ENCODE assay signal across 32 cellular contexts in genomic region chr2:226189061-226189460, GRCh38.
"Had no signal": no experiment of that assay in that cellular context is flagged by ENCODE, and none has a peak within 500 bp of the region (broad histone marks: within the 10 kb centered on the region; RNA-seq: fewer than 3 reads in every experiment).

No MANE protein-coding gene starts in this region.

- H3K27ac ChIP-seq: brain microvascular endothelial cell, cardiac muscle cell, Peyer's patch, SJCRH30, SK-N-MC had no signal

- H3K36me3 ChIP-seq: brain microvascular endothelial cell, cardiac muscle cell, Peyer's patch, SJCRH30 had no signal

- H3K27ac Mint-ChIP-seq: activated CD4-positive, alpha-beta T cell treated with anti-CD3 and anti-CD28 coated beads, Interleukin-2, amount 10 ng/mL, durations not matched to agents 24 days and 14 days; activated CD8-positive, alpha-beta T cell treated with anti-CD3 and anti-CD28 coated beads for 36 hours; activated naive CD8-positive, alpha-beta T cell treated with anti-CD3 and anti-CD28 coated beads for 36 hours; activated T-cell treated with anti-CD3 and anti-CD28 coated beads, Interleukin-2, amount 50 U/mL, for 72 hours; activated T-helper 17 cell treated with anti-CD3 and anti-CD28 coated beads, Interleukin-2, amount 50 U/mL, for 72 hours had no signal

- FAIRE-seq: TTC549 had no signal

- H3K4me3 ChIP-seq: cardiac muscle cell, Peyer's patch, SJCRH30, SK-N-MC had no signal

- ATAC-seq: activated CD8-positive, alpha-beta T cell treated with anti-CD3 and anti-CD28 coated beads for 36 hours; activated T-cell treated with anti-CD3 and anti-CD28 coated beads, Interleukin-2, amount 50 U/mL, for 72 hours; activated T-helper 17 cell treated with anti-CD3 and anti-CD28 coated beads, Interleukin-2, amount 50 U/mL, for 72 hours; PC-3 had no signal

- DNase-seq: activated CD4-positive, alpha-beta T cell treated with anti-CD3 and anti-CD28 coated beads, Interleukin-2, amount 10 ng/mL, durations not matched to agents 24 days and 14 days; activated CD4-positive, alpha-beta T cell treated with anti-CD3 and anti-CD28 coated beads, Interleukin-2, amount 50 U/mL, for 4 hours; activated CD8-positive, alpha-beta T cell treated with anti-CD3 and anti-CD28 coated beads for 36 hours; activated effector memory CD4-positive, alpha-beta T cell treated with anti-CD3 and anti-CD28 coated beads, Interleukin-2, amount 50 U/mL, for 16 hours; activated naive CD4-positive, alpha-beta T cell; activated naive CD4-positive, alpha-beta T cell treated with anti-CD3 and anti-CD28 coated beads, Interleukin-2, amount 50 U/mL, for 16 hours; activated naive CD8-positive, alpha-beta T cell treated with anti-CD3 and anti-CD28 coated beads for 36 hours; activated T-cell treated with anti-CD3 and anti-CD28 coated beads, Interleukin-2, amount 50 U/mL, for 1 hour; activated T-cell treated with anti-CD3 and anti-CD28 coated beads, Interleukin-2, amount 50 U/mL, for 72 hours; amniotic stem cell; aorta; brain microvascular endothelial cell; Kasumi-1; KG1; MM.1S; MV-4-11; NCI-H1092; NCI-H1436 treated with DMSO at 0.1 percent for 48 hours; NCI-H1694 treated with DMSO at 0.1 percent for 48 hours; NCI-H2029; NCI-H345; NCI-H524 treated with DMSO at 0.1 percent for 48 hours; NCI-H748 treated with DMSO at 0.1 percent for 48 hours; NK-92 treated with Interleukin-12 subunit alpha and Interleukin-12 subunit beta, amount 100 ng/mL, for 24 hours; PC-3; Peyer's patch; SHP77; SJCRH30 had no signal

- H3K9me3 ChIP-seq: Peyer's patch, SJCRH30 had no signal

- H3K27me3 ChIP-seq: brain microvascular endothelial cell, cardiac muscle cell, Peyer's patch, SJCRH30 had no signal

- H3K4me1 ChIP-seq: Peyer's patch had no signal

- H3K4me1 Mint-ChIP-seq: activated CD4-positive, alpha-beta T cell treated with anti-CD3 and anti-CD28 coated beads, Interleukin-2, amount 10 ng/mL, durations not matched to agents 24 days and 14 days; activated naive CD8-positive, alpha-beta T cell treated with anti-CD3 and anti-CD28 coated beads for 36 hours; activated T-helper 17 cell treated with anti-CD3 and anti-CD28 coated beads, Interleukin-2, amount 50 U/mL, for 72 hours had no signal

- H3K4me3 Mint-ChIP-seq: activated CD4-positive, alpha-beta T cell treated with anti-CD3 and anti-CD28 coated beads, Interleukin-2, amount 10 ng/mL, durations not matched to agents 24 days and 14 days; activated CD8-positive, alpha-beta T cell treated with anti-CD3 and anti-CD28 coated beads for 36 hours; activated naive CD8-positive, alpha-beta T cell treated with anti-CD3 and anti-CD28 coated beads for 36 hours; activated T-cell treated with anti-CD3 and anti-CD28 coated beads, Interleukin-2, amount 50 U/mL, for 72 hours; activated T-helper 17 cell treated with anti-CD3 and anti-CD28 coated beads, Interleukin-2, amount 50 U/mL, for 72 hours had no signal

- H3K36me3 Mint-ChIP-seq: activated naive CD8-positive, alpha-beta T cell treated with anti-CD3 and anti-CD28 coated beads for 36 hours had no signal

- H3K9me3 Mint-ChIP-seq: activated CD4-positive, alpha-beta T cell treated with anti-CD3 and anti-CD28 coated beads, Interleukin-2, amount 10 ng/mL, durations not matched to agents 24 days and 14 days; activated CD8-positive, alpha-beta T cell treated with anti-CD3 and anti-CD28 coated beads for 36 hours; activated naive CD8-positive, alpha-beta T cell treated with anti-CD3 and anti-CD28 coated beads for 36 hours; activated T-cell treated with anti-CD3 and anti-CD28 coated beads, Interleukin-2, amount 50 U/mL, for 72 hours; activated T-helper 17 cell treated with anti-CD3 and anti-CD28 coated beads, Interleukin-2, amount 50 U/mL, for 72 hours had no signal
